21 cellular contexts compared by ENCODE assay signal in the genomic region with DNA sequence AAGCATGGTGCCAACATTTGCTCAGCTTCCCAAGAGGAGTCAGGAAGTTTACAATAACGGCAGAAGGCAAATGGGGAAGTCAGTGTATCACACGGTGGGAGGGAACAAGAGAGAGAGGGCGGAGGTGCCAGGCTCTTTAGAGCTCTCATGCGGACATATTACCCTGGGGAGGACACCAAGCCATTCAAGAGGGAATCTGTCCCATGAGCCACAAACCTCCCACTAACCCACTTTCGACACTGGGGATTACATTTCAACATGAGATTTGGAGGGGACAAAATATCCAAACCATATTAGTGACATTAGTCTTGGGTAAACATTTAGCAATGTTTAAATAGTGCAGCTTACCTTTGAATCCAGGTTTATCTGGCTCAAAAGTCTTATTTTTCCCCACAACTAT.
DNase-seq lines count a peak whose midpoint lies in the region; ATAC-seq and TF ChIP-seq lines count a peak whose summit lies in the region.
"Had no signal": no experiment of that assay in that cellular context is flagged by ENCODE, and none has a peak within 500 bp of the region (broad histone marks: within the 10 kb centered on the region; RNA-seq: fewer than 3 reads in every experiment).

No MANE protein-coding gene starts in this region.

- no peak overlapping the region for H3K4me3 ChIP-seq in A673 (ENCODE audit: low read depth, low read length, poor library complexity, severe bottlenecking)
- no peak overlapping the region for H3K4me3 ChIP-seq in HL-60 (replicated peaks; ENCODE audit: insufficient read depth, low read length)
- H3K4me3 ChIP-seq in left lung: no peak overlapping the region
- H3K4me3 ChIP-seq: skin epidermis, thoracic aorta had no signal

- peak overlapping the region; percentile 31 for H3K27ac ChIP-seq in A673 (ENCODE audit: low read depth, low read length, poor library complexity, severe bottlenecking)
- peak overlapping the region; percentile 61 for H3K27ac ChIP-seq in HL-60 (replicated peaks)
- no peak overlapping the region for H3K27ac ChIP-seq in left lung
- H3K27ac ChIP-seq: KMS-11, skin epidermis, thoracic aorta had no signal

- H3K36me3 Mint-ChIP-seq in naive thymus-derived CD8-positive, alpha-beta T cell: peaks cover 21 to 50% (median 41%) of the 10 kb centered on the region in 3 donors

- POLR2A ChIA-PET in A673 (lab: Charles Lee; ENCODE audit: low non-redundant PET): no interaction called here
- POLR2A ChIA-PET in naive thymus-derived CD8-positive, alpha-beta T cell (lab: Charles Lee): no interaction called here

- no peaks in the 10 kb centered on the region for H3K27me3 Mint-ChIP-seq in naive thymus-derived CD8-positive, alpha-beta T cell
- H3K27me3 Mint-ChIP-seq: activated naive CD8-positive, alpha-beta T cell treated with anti-CD3 and anti-CD28 coated beads, Interleukin-2, amount 10 ng/mL, durations not matched to agents 7 days and 5 days; CD8-positive, alpha-beta memory T cell; effector memory CD8-positive, alpha-beta T cell; stimulated activated naive B cell treated with anti-CD40 and anti-IgM and Interleukin-4, amounts not matched to agents 10 μg/mL and 1 μg/mL and 100 μg/mL, for 72 hours had no signal

- H3K27me3 ChIP-seq in A673 (replicated peaks; ENCODE audit: insufficient read depth, low read depth, low read length, poor library complexity) (no peaks in the 10 kb centered on the region), HL-60 (ENCODE audit: insufficient read depth, poor library complexity, severe bottlenecking) (no peaks in the 10 kb centered on the region), left lung (no peaks in the 10 kb centered on the region)

- peak; percentile 81 for ATAC-seq in left lung
- no peak for ATAC-seq in HG03159 (IDR thresholded peaks at IDR 0.05; ENCODE audit: unreplicated experiment)
- no peak for ATAC-seq in naive thymus-derived CD8-positive, alpha-beta T cell
- ATAC-seq: effector memory CD8-positive, alpha-beta T cell; Panc1; stimulated activated naive B cell treated with anti-CD40 and anti-IgM and Interleukin-4, amounts not matched to agents 10 μg/mL and 1 μg/mL and 100 μg/mL, for 72 hours had no signal

- TF ChIP-seq CTCF in A673 (conservative IDR thresholded peaks at IDR 0.05; ENCODE audit: low read depth, low read length) (no peak), HL-60 (IDR thresholded peaks at IDR 0.05; ENCODE audit: insufficient read depth, low read length) (no peak), left lung (IDR thresholded peaks at IDR 0.05) (no peak)

- H3K4me1 ChIP-seq in A673 (ENCODE audit: insufficient read depth, low read length, poor library complexity, severe bottlenecking): no peaks in the 10 kb centered on the region
- peaks cover 0 to 13% of the 10 kb centered on the region in 2 donors for H3K4me1 ChIP-seq in left lung

- intact Hi-C loops in A673 (cut with micrococcal nuclease; ENCODE audit: unreplicated experiment) (no loop called here), left lung (cut with DNase I) (no loop called here)

- H3K4me3 Mint-ChIP-seq in naive thymus-derived CD8-positive, alpha-beta T cell: no peak overlapping the region
- H3K4me3 Mint-ChIP-seq: activated naive CD8-positive, alpha-beta T cell treated with anti-CD3 and anti-CD28 coated beads, Interleukin-2, amount 10 ng/mL, durations not matched to agents 7 days and 5 days; CD8-positive, alpha-beta memory T cell; effector memory CD8-positive, alpha-beta T cell; stimulated activated naive B cell treated with anti-CD40 and anti-IgM and Interleukin-4, amounts not matched to agents 10 μg/mL and 1 μg/mL and 100 μg/mL, for 72 hours had no signal

- peaks cover 0 to 11% (median 0%) of the 10 kb centered on the region in 9 donors for H3K9me3 Mint-ChIP-seq in naive thymus-derived CD8-positive, alpha-beta T cell
- H3K9me3 Mint-ChIP-seq: activated naive CD8-positive, alpha-beta T cell treated with anti-CD3 and anti-CD28 coated beads, Interleukin-2, amount 10 ng/mL, durations not matched to agents 7 days and 5 days; effector memory CD8-positive, alpha-beta T cell had no signal

- H3K27ac Mint-ChIP-seq in naive thymus-derived CD8-positive, alpha-beta T cell: peak overlapping the region in 1 of 10 donors; percentile 48
- H3K27ac Mint-ChIP-seq: activated naive CD8-positive, alpha-beta T cell treated with anti-CD3 and anti-CD28 coated beads, Interleukin-2, amount 10 ng/mL, durations not matched to agents 7 days and 5 days; activated T-helper 2 cell treated with anti-CD3 and anti-CD28 coated beads, Interferon-gamma antibody, Interleukin-2, Interleukin-4, amounts not matched to agents 10 μg/mL and 5 μg/mL and 100 μg/mL, durations not matched to agents 14 hours and 24 hours and 36 hours; effector memory CD8-positive, alpha-beta T cell; stimulated activated naive B cell treated with anti-CD40 and anti-IgM and Interleukin-4, amounts not matched to agents 10 μg/mL and 1 μg/mL and 100 μg/mL, for 72 hours had no signal

- no TSS peak for BruUV-seq in A673 (replicated peaks; lab: Mats Ljungman, UMichigan)

- peaks cover 0 to 3% (median 1%) of the 10 kb centered on the region in 4 donors for H3K4me1 Mint-ChIP-seq in naive thymus-derived CD8-positive, alpha-beta T cell
- H3K4me1 Mint-ChIP-seq: activated naive CD8-positive, alpha-beta T cell treated with anti-CD3 and anti-CD28 coated beads, Interleukin-2, amount 10 ng/mL, durations not matched to agents 7 days and 5 days; CD8-positive, alpha-beta memory T cell had no signal

- CTCF ChIA-PET in A673 (lab: Charles Lee): no interaction called here

- H3K9me3 ChIP-seq in A673 (ENCODE audit: low read depth, low read length, poor library complexity, severe bottlenecking) (no peaks in the 10 kb centered on the region), left lung (no peaks in the 10 kb centered on the region)
- H3K9me3 ChIP-seq: thoracic aorta had no signal

- DNase-seq in A673 (ENCODE audit: low spot score) (no peak), HL-60 (ENCODE audit: low read depth in 1 of 2, low spot score in 1 of 2) (peak in 1 of 2 experiments; percentile 84), NOMO-1 treated with DMSO at 0.1 percent for 48 hours (lab: John Stamatoyannopoulos, UW; ENCODE audit: unreplicated experiment) (peak; percentile 16), left lung (no peak), RKO (ENCODE audit: low spot score) (no peak), cerebellum (ENCODE audit: low spot score) (no peak)
- DNase-seq in naive thymus-derived CD8-positive, alpha-beta T cell: no peak
- DNase-seq: activated naive CD8-positive, alpha-beta T cell treated with anti-CD3 and anti-CD28 coated beads, Interleukin-2, amount 10 ng/mL, durations not matched to agents 7 days and 5 days; CD8-positive, alpha-beta memory T cell; effector memory CD8-positive, alpha-beta T cell; GOT3; left cardiac atrium; NCI-H1105 treated with DMSO at 0.1 percent for 48 hours; stimulated activated CD4-positive, alpha-beta T cell treated with anti-CD3 and anti-CD28 coated beads, Interleukin-2, amount 100 ng/mL, for 24 hours; stimulated activated naive B cell treated with anti-CD40 and anti-IgM and Interleukin-4, amounts not matched to agents 10 μg/mL and 1 μg/mL and 100 μg/mL, for 72 hours had no signal

- H3K36me3 ChIP-seq in A673 (ENCODE audit: insufficient read depth, low read length, poor library complexity, severe bottlenecking) (peaks cover 66% of the 10 kb centered on the region), left lung (peaks cover 0 to 4% of the 10 kb centered on the region in 2 donors)

Comparison
In these comparisons a context has a peak if more than half of its experiments do, and no peak if none do; other contexts are left out.
1. H3K27ac ChIP-seq: peak in A673 (single experiment) and HL-60 (single experiment); none in left lung (0 of 2).